ENCODE assay signal across 14 cellular contexts in genomic region chr5:86175224-86175623, GRCh38.
DNase-seq lines count a peak whose midpoint lies in the region; ATAC-seq, FAIRE-seq and TF ChIP-seq lines count a peak whose summit lies in the region.
"Had no signal": no experiment of that assay in that cellular context is flagged by ENCODE, and none has a peak within 500 bp of the region (broad histone marks: within the 10 kb centered on the region; RNA-seq: fewer than 3 reads in every experiment).

No MANE protein-coding gene starts in this region.

- TF ChIP-seq RAD21 in K562 (CRISPR knock-in tag; conservative IDR thresholded peaks at IDR 0.05 in 1 of 2, IDR thresholded peaks at IDR 0.05 in 1 of 2), result no peak

- no peaks in the 10 kb centered on the region for H4K20me1 ChIP-seq in K562 (replicated peaks; ENCODE audit: control insufficient read depth, insufficient read depth, low read length)

- no peak for TF ChIP-seq EP300 in K562 (IDR thresholded peaks at IDR 0.05; ENCODE audit: low read length)

- TF ChIP-seq POLR2A in K562 (conservative IDR thresholded peaks at IDR 0.05), result no peak

- in situ Hi-C loops in K562 (cut with MboI), result no loop called here

- no peaks in the 10 kb centered on the region for H3K27me3 ChIP-seq in K562 (ENCODE audit: control insufficient read depth in 2 of 2, insufficient read depth in 2 of 2, low read length in 2 of 2)

- H3K9me1 ChIP-seq in K562 (ENCODE audit: control insufficient read depth, insufficient read depth, low read length), result no peaks in the 10 kb centered on the region

- WGBS in K562 (ENCODE audit: insufficient coverage, low coverage, missing lambda C conversion rate), result 0% methylated on average over 1 of the region's 1 CpG

- no peak for DNase-seq in K562 (ENCODE audit: extremely low read depth in 1 of 4, low spot score in 3 of 4)
- DNase-seq in ureter (ENCODE audit: low spot score), result no peak
- no peak for DNase-seq in kidney tubule cell (ENCODE audit: low spot score)
- no peak for DNase-seq in HCEC 1CT
- DNase-seq in NCI-H226, result no peak
- DNase-seq: NCI-H1417, posterior cingulate gyrus had no signal

- H3K9ac ChIP-seq in K562 (ENCODE audit: insufficient read depth in 1 of 2, low read depth in 2 of 2, low read length in 2 of 2), result no peak overlapping the region

- no peak overlapping the region for H3K4me2 ChIP-seq in K562 (ENCODE audit: insufficient read depth, low read length)

- H3K4me1 ChIP-seq in K562 (replicated peaks in 1 of 2; ENCODE audit: control insufficient read depth in 2 of 2, insufficient read depth in 2 of 2, low read length in 2 of 2), result no peaks in the 10 kb centered on the region

- H3K79me2 ChIP-seq in K562 (ENCODE audit: control insufficient read depth, insufficient read depth, low read length), result no peaks in the 10 kb centered on the region

- no peak overlapping the region for H3K27ac ChIP-seq in K562 (ENCODE audit: extremely low read depth, low read depth, low read length)
- H3K27ac ChIP-seq: epithelial cell of prostate had no signal

- no peak overlapping the region for H3K4me3 ChIP-seq in K562

- no peaks in the 10 kb centered on the region for H3K9me3 ChIP-seq in K562 (replicated peaks; ENCODE audit: control insufficient read depth, insufficient read depth, low read depth, low read length)

- ATAC-seq in GM18870 (IDR thresholded peaks at IDR 0.05; ENCODE audit: unreplicated experiment) (peak; percentile 96), GM21529 (IDR thresholded peaks at IDR 0.05; ENCODE audit: unreplicated experiment) (peak; percentile 89), HG03159 (IDR thresholded peaks at IDR 0.05; ENCODE audit: unreplicated experiment) (peak; percentile 88), K562 (no peak)

- no TSS peak for BruUV-seq in K562 (replicated peaks; lab: Mats Ljungman, UMichigan)

- H3K36me3 ChIP-seq in K562 (ENCODE audit: control insufficient read depth, insufficient read depth, low read length), result no peaks in the 10 kb centered on the region

- TF ChIP-seq CTCF in K562 (IDR thresholded peaks at IDR 0.05 in 2 of 3, conservative IDR thresholded peaks at IDR 0.05 in 1 of 3; ENCODE audit: insufficient read depth in 2 of 3, low read depth in 1 of 3, low read length in 3 of 3), result no peak

- no peak for FAIRE-seq in K562 (lab: Jason Lieb, UNC)
- FAIRE-seq: H1, keratinocyte, RCC 7860 had no signal

- POLR2A ChIA-PET in K562 (lab: Yijun Ruan, JAX), result no interaction called here

- intact Hi-C loops in K562 (cut with micrococcal nuclease), result no loop called here

- no peak overlapping the region for H2AFZ ChIP-seq in K562 (ENCODE audit: low read depth, low read length)

- CTCF ChIA-PET in K562 (lab: Yijun Ruan, JAX; ENCODE audit: low intra/inter-chr PET ratio), result no interaction called here

TF ChIP-seq in K562, 482 proteins besides CTCF, POLR2A, EP300 and RAD21:
- TF ChIP-seq MYBL2 (IDR thresholded peaks at IDR 0.05; ENCODE audit: low read depth) (no peak), MYBL2 (CRISPR knock-in tag; IDR thresholded peaks at IDR 0.05; ENCODE audit: borderline replicate concordance) (no peak), ZSCAN29 (IDR thresholded peaks at IDR 0.05) (no peak), ETS1 (conservative IDR thresholded peaks at IDR 0.05; ENCODE audit: control insufficient read depth, low read depth, low read length) (no peak), EGR1 (conservative IDR thresholded peaks at IDR 0.05) (no peak), RFX1 (IDR thresholded peaks at IDR 0.05) (peak; percentile 26; the same call in 1 of the 2 replicates)
- TF ChIP-seq, protein P1, sequence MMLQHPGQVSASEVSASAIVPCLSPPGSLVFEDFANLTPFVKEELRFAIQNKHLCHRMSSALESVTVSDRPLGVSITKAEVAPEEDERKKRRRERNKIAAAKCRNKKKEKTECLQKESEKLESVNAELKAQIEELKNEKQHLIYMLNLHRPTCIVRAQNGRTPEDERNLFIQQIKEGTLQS (IDR thresholded peaks at IDR 0.05), result no peak
- TF ChIP-seq, protein P1 (CRISPR knock-in tag; conservative IDR thresholded peaks at IDR 0.05), result no peak
